Comparison of ENCODE assay signal across 1 cellular context in genomic region chr13:44917589-44918322, GRCh38.
A peak's percentile ranks its signal among the peaks of the same experiment; 100 is the strongest.
TF ChIP-seq lines count a peak whose summit lies in the region.

No MANE protein-coding gene starts in this region.

TF ChIP-seq in HepG2, 621 proteins besides CTCF, POLR2A, EP300 and RAD21 (continued from another document and continues in another):
- TF ChIP-seq ZBTB40 (IDR thresholded peaks at IDR 0.05) (no peak), ZBTB40 (CRISPR knock-in tag; IDR thresholded peaks at IDR 0.05) (peak; percentile 44; the same call in 1 of the 2 replicates), ZNF326 (CRISPR knock-in tag; IDR thresholded peaks at IDR 0.05; ENCODE audit: borderline replicate concordance) (no peak), PATZ1 (CRISPR knock-in tag; IDR thresholded peaks at IDR 0.05) (no peak), PCBP1 (IDR thresholded peaks at IDR 0.05; ENCODE audit: borderline replicate concordance, low read depth, low read length) (no peak), KDM5B (CRISPR knock-in tag; IDR thresholded peaks at IDR 0.05; ENCODE audit: borderline replicate concordance) (peak; percentile 36; the same call in 1 of the 2 replicates), ZNF260 (CRISPR knock-in tag; IDR thresholded peaks at IDR 0.05; ENCODE audit: borderline replicate concordance, low read depth) (no peak), HNRNPL (IDR thresholded peaks at IDR 0.05; ENCODE audit: low read depth, low read length) (no peak), PRDM15 (CRISPR knock-in tag; IDR thresholded peaks at IDR 0.05) (no peak), ZNF777 (CRISPR knock-in tag; IDR thresholded peaks at IDR 0.05) (no peak), SALL2 (CRISPR knock-in tag; IDR thresholded peaks at IDR 0.05) (peak; percentile 75), SIX1 (CRISPR knock-in tag; IDR thresholded peaks at IDR 0.05; ENCODE audit: borderline replicate concordance) (no peak; the same call in 1 of the 2 replicates), ZNF746 (CRISPR knock-in tag; IDR thresholded peaks at IDR 0.05) (peak; percentile 33; the same call in 1 of the 2 replicates), MXD1 (CRISPR knock-in tag; IDR thresholded peaks at IDR 0.05) (no peak), TBL1XR1 (IDR thresholded peaks at IDR 0.05; ENCODE audit: borderline replicate concordance, low read length, partially characterized antibody) (peak; percentile 62), TEAD3 (CRISPR knock-in tag; optimal IDR thresholded peaks at IDR 0.05; ENCODE audit: borderline replicate concordance) (no peak), HNF4A (CRISPR knock-in tag; IDR thresholded peaks at IDR 0.05) (0 out of 2 replicates have a peak, but pooled peaks have one; percentile 21), ZNF607 (CRISPR knock-in tag; IDR thresholded peaks at IDR 0.05; ENCODE audit: borderline replicate concordance) (no peak), KDM2A (CRISPR knock-in tag; IDR thresholded peaks at IDR 0.05; ENCODE audit: borderline replicate concordance, low read depth) (peak; percentile 74), SNRNP70 (IDR thresholded peaks at IDR 0.05; ENCODE audit: low read depth, low read length) (no peak), ZFX (CRISPR knock-in tag; IDR thresholded peaks at IDR 0.05; ENCODE audit: low read depth) (no peak; the same call in 1 of the 2 replicates), NCOA1 (CRISPR knock-in tag; IDR thresholded peaks at IDR 0.05) (no peak), HCFC1 (IDR thresholded peaks at IDR 0.05; ENCODE audit: low read depth, low read length) (peak; percentile 55), ZNF20 (CRISPR knock-in tag; IDR thresholded peaks at IDR 0.05) (peak; percentile 53; the same call in 1 of the 2 replicates), POLR2G (IDR thresholded peaks at IDR 0.05; ENCODE audit: low read depth, low read length) (no peak; the same call in 1 of the 2 replicates), HDAC2 (CRISPR knock-in tag; IDR thresholded peaks at IDR 0.05) (no peak), PAF1 (CRISPR knock-in tag; IDR thresholded peaks at IDR 0.05) (no peak), ZNF501 (CRISPR knock-in tag; IDR thresholded peaks at IDR 0.05) (peak; percentile 84; the same call in 1 of the 2 replicates), FOXM1 (CRISPR knock-in tag; IDR thresholded peaks at IDR 0.05) (no peak), ETV5 (CRISPR knock-in tag; IDR thresholded peaks at IDR 0.05; ENCODE audit: borderline replicate concordance) (peak; percentile 71), ZNF382 (CRISPR knock-in tag; IDR thresholded peaks at IDR 0.05; ENCODE audit: borderline replicate concordance) (no peak), FOXA1 (IDR thresholded peaks at IDR 0.05) (no peak), FOXA1 (CRISPR knock-in tag; IDR thresholded peaks at IDR 0.05) (no peak), NFE2L2 (IDR thresholded peaks at IDR 0.05; ENCODE audit: low read length) (no peak), NFIC (IDR thresholded peaks at IDR 0.05; ENCODE audit: low read length) (0 out of 2 replicates have a peak, but pooled peaks have one; percentile 50), ATRX (CRISPR knock-in tag; IDR thresholded peaks at IDR 0.05; ENCODE audit: borderline replicate concordance) (no peak), GPN1 (CRISPR knock-in tag; IDR thresholded peaks at IDR 0.05; ENCODE audit: borderline replicate concordance) (no peak), ZNF563 (CRISPR knock-in tag; IDR thresholded peaks at IDR 0.05) (peak; percentile 37; the same call in 1 of the 2 replicates), SIN3A (IDR thresholded peaks at IDR 0.05; ENCODE audit: borderline replicate concordance, low read depth, low read length) (0 out of 2 replicates have a peak, but pooled peaks have one; percentile 64), NCOR1 (IDR thresholded peaks at IDR 0.05; ENCODE audit: borderline replicate concordance, low read length) (peak; percentile 63; the same call in 1 of the 2 replicates), PRPF4 (IDR thresholded peaks at IDR 0.05; ENCODE audit: low read depth, low read length, poor library complexity, severe bottlenecking) (no peak), NR1H2 (CRISPR knock-in tag; IDR thresholded peaks at IDR 0.05; ENCODE audit: borderline replicate concordance, low read depth) (no peak)
- TF ChIP-seq, protein P1, sequence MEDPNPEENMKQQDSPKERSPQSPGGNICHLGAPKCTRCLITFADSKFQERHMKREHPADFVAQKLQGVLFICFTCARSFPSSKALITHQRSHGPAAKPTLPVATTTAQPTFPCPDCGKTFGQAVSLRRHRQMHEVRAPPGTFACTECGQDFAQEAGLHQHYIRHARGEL (CRISPR knock-in tag; IDR thresholded peaks at IDR 0.05): no peak
- TF ChIP-seq, protein P2, sequence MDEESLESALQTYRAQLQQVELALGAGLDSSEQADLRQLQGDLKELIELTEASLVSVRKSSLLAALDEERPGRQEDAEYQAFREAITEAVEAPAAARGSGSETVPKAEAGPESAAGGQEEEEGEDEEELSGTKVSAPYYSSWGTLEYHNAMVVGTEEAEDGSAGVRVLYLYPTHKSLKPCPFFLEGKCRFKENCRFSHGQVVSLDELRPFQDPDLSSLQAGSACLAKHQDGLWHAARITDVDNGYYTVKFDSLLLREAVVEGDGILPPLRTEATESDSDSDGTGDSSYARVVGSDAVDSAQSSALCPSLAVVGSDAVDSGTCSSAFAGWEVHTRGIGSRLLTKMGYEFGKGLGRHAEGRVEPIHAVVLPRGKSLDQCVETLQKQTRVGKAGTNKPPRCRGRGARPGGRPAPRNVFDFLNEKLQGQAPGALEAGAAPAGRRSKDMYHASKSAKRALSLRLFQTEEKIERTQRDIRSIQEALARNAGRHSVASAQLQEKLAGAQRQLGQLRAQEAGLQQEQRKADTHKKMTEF (CRISPR knock-in tag; IDR thresholded peaks at IDR 0.05): peak; percentile 88
- TF ChIP-seq, protein P3, sequence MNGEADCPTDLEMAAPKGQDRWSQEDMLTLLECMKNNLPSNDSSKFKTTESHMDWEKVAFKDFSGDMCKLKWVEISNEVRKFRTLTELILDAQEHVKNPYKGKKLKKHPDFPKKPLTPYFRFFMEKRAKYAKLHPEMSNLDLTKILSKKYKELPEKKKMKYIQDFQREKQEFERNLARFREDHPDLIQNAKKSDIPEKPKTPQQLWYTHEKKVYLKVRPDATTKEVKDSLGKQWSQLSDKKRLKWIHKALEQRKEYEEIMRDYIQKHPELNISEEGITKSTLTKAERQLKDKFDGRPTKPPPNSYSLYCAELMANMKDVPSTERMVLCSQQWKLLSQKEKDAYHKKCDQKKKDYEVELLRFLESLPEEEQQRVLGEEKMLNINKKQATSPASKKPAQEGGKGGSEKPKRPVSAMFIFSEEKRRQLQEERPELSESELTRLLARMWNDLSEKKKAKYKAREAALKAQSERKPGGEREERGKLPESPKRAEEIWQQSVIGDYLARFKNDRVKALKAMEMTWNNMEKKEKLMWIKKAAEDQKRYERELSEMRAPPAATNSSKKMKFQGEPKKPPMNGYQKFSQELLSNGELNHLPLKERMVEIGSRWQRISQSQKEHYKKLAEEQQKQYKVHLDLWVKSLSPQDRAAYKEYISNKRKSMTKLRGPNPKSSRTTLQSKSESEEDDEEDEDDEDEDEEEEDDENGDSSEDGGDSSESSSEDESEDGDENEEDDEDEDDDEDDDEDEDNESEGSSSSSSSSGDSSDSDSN (CRISPR knock-in tag; IDR thresholded peaks at IDR 0.05): peak; percentile 32; the same call in 1 of the 2 replicates
